8 cellular contexts compared by ENCODE assay signal in the genomic region with DNA sequence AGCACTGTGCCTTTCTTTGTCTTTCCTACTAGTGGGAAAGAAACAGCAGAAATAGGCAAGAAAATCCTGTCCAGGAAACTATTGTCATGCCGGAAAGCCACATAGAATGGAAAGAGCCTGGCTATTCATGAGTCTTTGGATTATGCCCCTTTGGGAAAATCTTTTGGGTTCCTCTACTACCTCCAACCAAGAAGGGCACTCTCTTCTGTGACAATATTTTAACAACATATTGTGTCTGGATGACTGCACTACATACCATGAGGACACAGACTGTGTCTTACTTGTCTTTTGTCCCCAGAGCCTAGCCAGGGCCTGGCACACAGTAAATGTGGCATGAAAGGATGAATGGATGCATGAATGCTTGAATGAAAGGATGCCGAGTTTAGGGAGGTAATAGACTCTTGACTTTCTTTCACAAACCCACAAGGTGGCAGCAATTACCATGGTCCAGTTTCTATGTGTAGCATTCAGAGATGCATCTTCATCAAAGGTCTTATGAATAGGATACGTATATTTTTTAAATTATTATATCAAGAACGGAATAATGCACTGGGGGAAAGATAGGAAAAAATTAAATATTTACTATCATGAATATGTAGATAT.
DNase-seq lines count a peak whose midpoint lies in the region; ATAC-seq and TF ChIP-seq lines count a peak whose summit lies in the region.

No MANE protein-coding gene starts in this region.

- ATAC-seq in GM21529 (IDR thresholded peaks at IDR 0.05; ENCODE audit: unreplicated experiment) (peak; percentile 73), SK-N-SH treated with all-trans-retinoic acid at 6 μM for 48 hours (peak; percentile 89), HG03139 (IDR thresholded peaks at IDR 0.05; ENCODE audit: unreplicated experiment) (no peak), HG03439 (IDR thresholded peaks at IDR 0.05; ENCODE audit: unreplicated experiment) (no peak)

- no peaks in the 10 kb centered on the region for H3K4me1 ChIP-seq in endocrine pancreas (ENCODE audit: control insufficient read depth, insufficient read depth, low read length)

- H3K27me3 ChIP-seq in endocrine pancreas (ENCODE audit: control insufficient read depth, insufficient read depth, low read length): no peaks in the 10 kb centered on the region

- no peaks in the 10 kb centered on the region for H3K9me3 ChIP-seq in endocrine pancreas (ENCODE audit: control insufficient read depth, low read length)

- H3K4me3 ChIP-seq in endocrine pancreas (ENCODE audit: control insufficient read depth, insufficient read depth, low read length): peak overlapping the region; percentile 38

- H3K36me3 ChIP-seq in endocrine pancreas (ENCODE audit: control insufficient read depth, insufficient read depth, low read length): no peaks in the 10 kb centered on the region

- DNase-seq in DMS79 treated with DMSO at 0.1 percent for 48 hours (lab: John Stamatoyannopoulos, UW): peak; percentile 55
- peak; percentile 76 for DNase-seq in NCI-H1105 (lab: John Stamatoyannopoulos, UW)
- DNase-seq in middle frontal gyrus (ENCODE audit: extremely low spot score, low spot score): peak; percentile 44

- H3K9ac ChIP-seq in endocrine pancreas (ENCODE audit: control insufficient read depth, insufficient read depth, low read length): no peak overlapping the region

TF ChIP-seq in SK-N-SH treated with all-trans-retinoic acid at 6 μM for 48 hours, 23 proteins besides CTCF, POLR2A, EP300 and RAD21:
- TF ChIP-seq SNAI2 (CRISPR knock-in tag; IDR thresholded peaks at IDR 0.05) (no peak), ISL1 (CRISPR knock-in tag; IDR thresholded peaks at IDR 0.05) (no peak), BACH2 (CRISPR knock-in tag; IDR thresholded peaks at IDR 0.05; ENCODE audit: borderline replicate concordance) (no peak), POU6F1 (CRISPR knock-in tag; IDR thresholded peaks at IDR 0.05; ENCODE audit: borderline replicate concordance, low read depth) (no peak), ZFP30 (CRISPR knock-in tag; IDR thresholded peaks at IDR 0.05) (no peak), CSDC2 (CRISPR knock-in tag; IDR thresholded peaks at IDR 0.05) (no peak), PPARA (CRISPR knock-in tag; IDR thresholded peaks at IDR 0.05; ENCODE audit: borderline replicate concordance) (no peak), ARNTL (CRISPR knock-in tag; IDR thresholded peaks at IDR 0.05; ENCODE audit: borderline replicate concordance, low read depth) (no peak), ZFP3 (CRISPR knock-in tag; IDR thresholded peaks at IDR 0.05) (no peak), GLIS3 (CRISPR knock-in tag; IDR thresholded peaks at IDR 0.05) (no peak), ESRRG (CRISPR knock-in tag; IDR thresholded peaks at IDR 0.05) (no peak), CREB5 (CRISPR knock-in tag; IDR thresholded peaks at IDR 0.05; ENCODE audit: low read depth) (no peak), ZNF70 (CRISPR knock-in tag; IDR thresholded peaks at IDR 0.05) (no peak), TOX (CRISPR knock-in tag; IDR thresholded peaks at IDR 0.05; ENCODE audit: borderline replicate concordance) (no peak), ZNF8 (CRISPR knock-in tag; IDR thresholded peaks at IDR 0.05) (no peak)
- TF ChIP-seq, protein P1, sequence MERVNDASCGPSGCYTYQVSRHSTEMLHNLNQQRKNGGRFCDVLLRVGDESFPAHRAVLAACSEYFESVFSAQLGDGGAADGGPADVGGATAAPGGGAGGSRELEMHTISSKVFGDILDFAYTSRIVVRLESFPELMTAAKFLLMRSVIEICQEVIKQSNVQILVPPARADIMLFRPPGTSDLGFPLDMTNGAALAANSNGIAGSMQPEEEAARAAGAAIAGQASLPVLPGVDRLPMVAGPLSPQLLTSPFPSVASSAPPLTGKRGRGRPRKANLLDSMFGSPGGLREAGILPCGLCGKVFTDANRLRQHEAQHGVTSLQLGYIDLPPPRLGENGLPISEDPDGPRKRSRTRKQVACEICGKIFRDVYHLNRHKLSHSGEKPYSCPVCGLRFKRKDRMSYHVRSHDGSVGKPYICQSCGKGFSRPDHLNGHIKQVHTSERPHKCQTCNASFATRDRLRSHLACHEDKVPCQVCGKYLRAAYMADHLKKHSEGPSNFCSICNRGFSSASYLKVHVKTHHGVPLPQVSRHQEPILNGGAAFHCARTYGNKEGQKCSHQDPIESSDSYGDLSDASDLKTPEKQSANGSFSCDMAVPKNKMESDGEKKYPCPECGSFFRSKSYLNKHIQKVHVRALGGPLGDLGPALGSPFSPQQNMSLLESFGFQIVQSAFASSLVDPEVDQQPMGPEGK (CRISPR knock-in tag; IDR thresholded peaks at IDR 0.05; ENCODE audit: borderline replicate concordance): no peak

Comparison
In these comparisons a context has a peak if more than half of its experiments do, and no peak if none do; other contexts are left out.
1. ATAC-seq: peak in GM21529 (single experiment) and SK-N-SH treated with all-trans-retinoic acid at 6 μM for 48 hours (single experiment); none in HG03139 (single experiment) and HG03439 (single experiment).
2. Peak in every context shown above with its lines, with median percentiles within 50 percentile points of each other: DNase-seq.